27 cellular contexts compared by ENCODE assay signal in the genomic region with DNA sequence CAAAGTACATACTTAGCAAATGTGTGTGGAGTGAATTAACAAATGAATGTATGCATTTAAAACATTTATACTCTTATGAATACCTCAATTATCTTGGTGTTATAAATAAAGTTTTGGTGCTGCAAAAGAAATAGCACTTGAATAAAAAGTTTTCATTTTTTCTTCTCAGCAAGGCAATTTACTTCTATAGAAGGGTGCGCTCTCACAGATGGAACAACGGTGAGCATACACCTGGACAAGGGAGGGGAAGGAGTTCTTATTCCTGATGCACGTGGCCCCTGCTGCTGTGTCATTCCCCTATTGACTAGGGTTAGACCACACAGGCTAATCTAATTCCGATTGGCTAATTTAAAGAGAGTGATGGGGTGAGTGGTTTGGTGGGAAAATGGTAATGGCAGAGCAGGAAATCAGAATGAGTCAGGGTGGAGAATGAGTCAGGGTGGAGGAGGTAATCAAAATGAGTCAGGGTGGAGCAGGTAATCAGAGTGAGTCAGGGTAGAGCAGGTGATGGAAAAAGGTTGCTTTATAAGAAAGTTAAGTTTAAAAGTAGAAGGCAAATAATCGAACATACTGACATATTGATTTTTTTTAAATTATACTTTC. TPM values are rescaled to one million over a fixed set of nuclear protein-coding genes. Genes with fewer than 3 reads are reported as not detected.
A peak's percentile ranks its signal among the peaks of the same experiment; 100 is the strongest.
DNase-seq lines count a peak whose midpoint lies in the region; FAIRE-seq and TF ChIP-seq lines count a peak whose summit lies in the region.
"Had no signal": no experiment of that assay in that cellular context is flagged by ENCODE, and none has a peak within 500 bp of the region (broad histone marks: within the 10 kb centered on the region; RNA-seq: fewer than 3 reads in every experiment).

No MANE protein-coding gene starts in this region.

- DNase-seq in DMS53 (lab: John Stamatoyannopoulos, UW): peak; percentile 28
- DNase-seq in DMS53 treated with DMSO at 0.1 percent for 48 hours (lab: John Stamatoyannopoulos, UW; ENCODE audit: unreplicated experiment): no peak
- DNase-seq in stimulated activated naive CD4-positive, alpha-beta T cell treated with Interleukin-2 at 50 U/mL for 16 hours (lab: John Stamatoyannopoulos, UW): peak; percentile 5
- DNase-seq in stimulated activated naive CD4-positive, alpha-beta T cell (lab: John Stamatoyannopoulos, UW): no peak
- DNase-seq in astrocyte (ENCODE audit: low read depth): no peak
- DNase-seq in NCI-H128 (lab: John Stamatoyannopoulos, UW; ENCODE audit: unreplicated experiment): no peak
- no peak for DNase-seq in esophagus squamous epithelium (lab: John Stamatoyannopoulos, UW)
- no peak for DNase-seq in osteocyte (ENCODE audit: extremely low spot score, unreplicated experiment)
- DNase-seq: activated naive CD8-positive, alpha-beta T cell treated with anti-CD3 and anti-CD28 coated beads, Interleukin-2, amount 10 ng/mL, durations not matched to agents 7 days and 5 days; CD4-positive, alpha-beta memory T cell; DMS153; effector memory CD8-positive, alpha-beta T cell; H9; islet precursor cell; lower lobe of right lung; NCI-H187; NCI-H526 treated with DMSO at 0.1 percent for 48 hours; posterior cingulate gyrus; RPMI8226; sigmoid colon; tibial artery had no signal

- H3K4me3 ChIP-seq in astrocyte (ENCODE audit: insufficient read depth, low read depth, low read length) (no peak overlapping the region), esophagus squamous epithelium (no peak overlapping the region)
- H3K4me3 ChIP-seq: lower lobe of right lung, sigmoid colon, tibial artery had no signal

- no peak overlapping the region for H3K4me3 Mint-ChIP-seq in astrocyte (ENCODE audit: unreplicated experiment)
- H3K4me3 Mint-ChIP-seq in osteocyte (ENCODE audit: unreplicated experiment): no peak overlapping the region
- H3K4me3 Mint-ChIP-seq: activated naive CD8-positive, alpha-beta T cell treated with anti-CD3 and anti-CD28 coated beads, Interleukin-2, amount 10 ng/mL, durations not matched to agents 7 days and 5 days; brain; CD4-positive, alpha-beta memory T cell; effector memory CD8-positive, alpha-beta T cell; H9; neural crest cell; stimulated activated memory B cell treated with anti-CD40 and anti-IgM and Interleukin-4, amounts not matched to agents 10 μg/mL and 1 μg/mL and 100 μg/mL, for 72 hours; WTC11 had no signal

- no peaks in the 10 kb centered on the region for H3K79me2 ChIP-seq in astrocyte (ENCODE audit: insufficient read depth, low read length)

- intact Hi-C loops in esophagus squamous epithelium (cut with DNase I): no loop called here

- no peaks in the 10 kb centered on the region for H4K20me1 ChIP-seq in astrocyte (ENCODE audit: insufficient read depth, low read length)

- peaks cover 2% of the 10 kb centered on the region for H3K27me3 Mint-ChIP-seq in astrocyte (ENCODE audit: low read depth, unreplicated experiment)
- peaks cover 4% of the 10 kb centered on the region for H3K27me3 Mint-ChIP-seq in osteocyte (ENCODE audit: unreplicated experiment)
- H3K27me3 Mint-ChIP-seq: activated naive CD8-positive, alpha-beta T cell treated with anti-CD3 and anti-CD28 coated beads, Interleukin-2, amount 10 ng/mL, durations not matched to agents 7 days and 5 days; CD4-positive, alpha-beta memory T cell; effector memory CD8-positive, alpha-beta T cell; stimulated activated memory B cell treated with anti-CD40 and anti-IgM and Interleukin-4, amounts not matched to agents 10 μg/mL and 1 μg/mL and 100 μg/mL, for 72 hours had no signal

- peak; percentile 93 for FAIRE-seq in astrocyte (lab: Jason Lieb, UNC)

- no peaks in the 10 kb centered on the region for H3K4me1 ChIP-seq in astrocyte (ENCODE audit: insufficient read depth, low read length)
- H3K4me1 ChIP-seq in esophagus squamous epithelium: no peaks in the 10 kb centered on the region
- H3K4me1 ChIP-seq: lower lobe of right lung, sigmoid colon, tibial artery had no signal

- H3K4me1 Mint-ChIP-seq in astrocyte (ENCODE audit: low read depth, unreplicated experiment): no peaks in the 10 kb centered on the region
- no peaks in the 10 kb centered on the region for H3K4me1 Mint-ChIP-seq in osteocyte (ENCODE audit: unreplicated experiment)
- H3K4me1 Mint-ChIP-seq: brain; H9; neural crest cell; stimulated activated memory B cell treated with anti-CD40 and anti-IgM and Interleukin-4, amounts not matched to agents 10 μg/mL and 1 μg/mL and 100 μg/mL, for 72 hours; WTC11 had no signal

- no peaks in the 10 kb centered on the region for H3K36me3 ChIP-seq in astrocyte (ENCODE audit: insufficient read depth, low read length)
- no peaks in the 10 kb centered on the region for H3K36me3 ChIP-seq in esophagus squamous epithelium
- H3K36me3 ChIP-seq: lower lobe of right lung, sigmoid colon, tibial artery had no signal

- no peak overlapping the region for H3K9ac ChIP-seq in astrocyte (ENCODE audit: low read length)
- H3K9ac ChIP-seq: KMS-11 had no signal

- H3K9me3 Mint-ChIP-seq in astrocyte (ENCODE audit: unreplicated experiment) (peaks cover 12% of the 10 kb centered on the region), osteocyte (ENCODE audit: unreplicated experiment) (peaks cover 4% of the 10 kb centered on the region)

- no peak overlapping the region for H3K4me2 ChIP-seq in astrocyte (ENCODE audit: low read length)
- H3K4me2 ChIP-seq: KMS-11 had no signal

- TF ChIP-seq POLR2A in esophagus squamous epithelium (IDR thresholded peaks at IDR 0.05): no peak

- H3K9me3 ChIP-seq in astrocyte (ENCODE audit: insufficient read depth, low read depth, low read length): no peaks in the 10 kb centered on the region
- peaks cover 0 to 7% (median 0%) of the 10 kb centered on the region in 3 donors for H3K9me3 ChIP-seq in esophagus squamous epithelium
- H3K9me3 ChIP-seq: lower lobe of right lung, sigmoid colon had no signal

- H3K36me3 Mint-ChIP-seq in astrocyte (ENCODE audit: low read depth, unreplicated experiment): no peaks in the 10 kb centered on the region
- no peaks in the 10 kb centered on the region for H3K36me3 Mint-ChIP-seq in osteocyte (ENCODE audit: unreplicated experiment)
- H3K36me3 Mint-ChIP-seq: brain; CD4-positive, alpha-beta memory T cell; stimulated activated memory B cell treated with anti-CD40 and anti-IgM and Interleukin-4, amounts not matched to agents 10 μg/mL and 1 μg/mL and 100 μg/mL, for 72 hours had no signal

- TF ChIP-seq CTCF in astrocyte (IDR thresholded peaks at IDR 0.05; ENCODE audit: insufficient read depth, low read depth, low read length) (no peak), esophagus squamous epithelium (IDR thresholded peaks at IDR 0.05) (no peak), osteocyte (IDR thresholded peaks at IDR 0.05) (no peak)

- WGBS in esophagus squamous epithelium, 2 donors: 77% methylated on average over 5 of the region's 5 CpGs

- H3K27ac ChIP-seq in astrocyte (ENCODE audit: low read depth, low read length): no peak overlapping the region
- H3K27ac ChIP-seq in esophagus squamous epithelium: no peak overlapping the region
- H3K27ac ChIP-seq: 22Rv1, KMS-11, lower lobe of right lung, sigmoid colon, tibial artery had no signal

- no peaks in the 10 kb centered on the region for H3K27me3 ChIP-seq in astrocyte (ENCODE audit: insufficient read depth, low read length)
- H3K27me3 ChIP-seq in esophagus squamous epithelium: no peaks in the 10 kb centered on the region
- H3K27me3 ChIP-seq: sigmoid colon, tibial artery had no signal

- H2AFZ ChIP-seq in astrocyte (ENCODE audit: low read depth, low read length): no peak overlapping the region

- H3K27ac Mint-ChIP-seq in astrocyte (ENCODE audit: unreplicated experiment) (peak overlapping the region; percentile 77), osteocyte (ENCODE audit: unreplicated experiment) (no peak overlapping the region)
- H3K27ac Mint-ChIP-seq: activated naive CD8-positive, alpha-beta T cell treated with anti-CD3 and anti-CD28 coated beads, Interleukin-2, amount 10 ng/mL, durations not matched to agents 7 days and 5 days; brain; effector memory CD8-positive, alpha-beta T cell; H9; stimulated activated memory B cell treated with anti-CD40 and anti-IgM and Interleukin-4, amounts not matched to agents 10 μg/mL and 1 μg/mL and 100 μg/mL, for 72 hours; WTC11 had no signal

RNA-seq across cellular contexts. Expression of a gene that starts 28.2 kb away (rescaled TPM):
- total RNA-seq in astrocyte: 606 and 665 TPM in 2 replicates
- 100 to 1,000 TPM; 179 to 377 (median 336) TPM for total RNA-seq in esophagus squamous epithelium
- 157 and 166 TPM in 2 replicates for total RNA-seq in osteocyte

Comparison
In these comparisons a context has a peak if more than half of its experiments do, and no peak if none do; other contexts are left out.
1. DNase-seq: peak in DMS53 (single experiment) and stimulated activated naive CD4-positive, alpha-beta T cell treated with Interleukin-2 at 50 U/mL for 16 hours (single experiment); none in DMS53 treated with DMSO at 0.1 percent for 48 hours (single experiment), stimulated activated naive CD4-positive, alpha-beta T cell (0 of 6), astrocyte (single experiment), NCI-H128 (single experiment), esophagus squamous epithelium (single experiment) and osteocyte (single experiment).